In genomic region chr22:46682011-46682731, GRCh38 we compare ENCODE assay signal across 23 cellular contexts. TPM values are rescaled to one million over a fixed set of nuclear protein-coding genes. Genes with fewer than 3 reads are reported as not detected.
A peak's percentile ranks its signal among the peaks of the same experiment; 100 is the strongest.
DNase-seq lines count a peak whose midpoint lies in the region; ATAC-seq and TF ChIP-seq lines count a peak whose summit lies in the region.
"Had no signal": no experiment of that assay in that cellular context is flagged by ENCODE, and none has a peak within 500 bp of the region (broad histone marks: within the 10 kb centered on the region; RNA-seq: fewer than 3 reads in every experiment).

No MANE protein-coding gene starts in this region.

- no peak for DNase-seq in activated CD4-positive, alpha-beta memory T cell treated with anti-CD3 and anti-CD28 coated beads for 36 hours
- DNase-seq in activated CD4-positive, alpha-beta memory T cell treated with anti-CD3 and anti-CD28 coated beads, Interleukin-2, amount 10 ng/mL, durations not matched to agents 7 days and 5 days: no peak
- DNase-seq in HL-60 (ENCODE audit: low read depth in 1 of 2, low spot score in 1 of 2) (no peak), neuronal stem cell (ENCODE audit: low spot score) (no peak), HCEC 1CT (no peak), GDM1 (lab: John Stamatoyannopoulos, UW) (no peak)
- DNase-seq in central memory CD8-positive, alpha-beta T cell (ENCODE audit: low spot score in 2 of 2): no peak
- DNase-seq: activated CD4-positive, alpha-beta T cell treated with anti-CD3 and anti-CD28 coated beads for 48 hours; activated naive CD4-positive, alpha-beta T cell treated with anti-CD3 and anti-CD28 coated beads, Interleukin-2, amount 50 U/mL, for 16 hours; activated T-cell treated with anti-CD3 and anti-CD28 coated beads, Interleukin-2, amount 50 U/mL, for 48 hours; aorta; cortex of kidney; DMS53; foreskin fibroblast; head of caudate nucleus; lower lobe of right lung; NCI-H1048; NCI-H1694 treated with DMSO at 0.1 percent for 48 hours; OCI-M1; tibial artery had no signal

- H2BK15ac ChIP-seq in neuronal stem cell (ENCODE audit: low read length): no peak overlapping the region

- H3K27ac Mint-ChIP-seq in activated CD4-positive, alpha-beta memory T cell treated with anti-CD3 and anti-CD28 coated beads for 36 hours: peak overlapping the region; percentile 13
- H3K27ac Mint-ChIP-seq in activated CD4-positive, alpha-beta memory T cell treated with anti-CD3 and anti-CD28 coated beads, Interleukin-2, amount 10 ng/mL, durations not matched to agents 7 days and 5 days: no peak overlapping the region
- peak overlapping the region; percentile 25 for H3K27ac Mint-ChIP-seq in central memory CD8-positive, alpha-beta T cell (ENCODE audit: low read depth)

- H3K27me3 ChIP-seq in HL-60 (ENCODE audit: insufficient read depth, poor library complexity, severe bottlenecking): no peaks in the 10 kb centered on the region
- no peaks in the 10 kb centered on the region for H3K27me3 ChIP-seq in neuronal stem cell (ENCODE audit: control insufficient read depth in 3 of 3, insufficient read depth in 3 of 3, low read depth in 1 of 3, low read length in 3 of 3)
- H3K27me3 ChIP-seq: neutrophil, tibial artery had no signal

- peaks cover 13 to 37% of the 10 kb centered on the region in 2 donors for H3K36me3 ChIP-seq in neuronal stem cell (replicated peaks in 1 of 2; ENCODE audit: control insufficient read depth in 2 of 2, insufficient read depth in 2 of 2, low read length in 2 of 2)

- peaks cover 34% of the 10 kb centered on the region for H3K4me1 Mint-ChIP-seq in activated CD4-positive, alpha-beta memory T cell treated with anti-CD3 and anti-CD28 coated beads for 36 hours (ENCODE audit: low read depth)
- peaks cover 21% of the 10 kb centered on the region for H3K4me1 Mint-ChIP-seq in activated CD4-positive, alpha-beta memory T cell treated with anti-CD3 and anti-CD28 coated beads, Interleukin-2, amount 10 ng/mL, durations not matched to agents 7 days and 5 days
- no peaks in the 10 kb centered on the region for H3K4me1 Mint-ChIP-seq in central memory CD8-positive, alpha-beta T cell

- POLR2A ChIA-PET in activated CD4-positive, alpha-beta memory T cell treated with anti-CD3 and anti-CD28 coated beads for 36 hours (lab: Charles Lee): no interaction called here
- POLR2A ChIA-PET in activated CD4-positive, alpha-beta memory T cell treated with anti-CD3 and anti-CD28 coated beads, Interleukin-2, amount 10 ng/mL, durations not matched to agents 7 days and 5 days (lab: Charles Lee): no interaction called here

- H3K14ac ChIP-seq in neuronal stem cell (ENCODE audit: low read length): no peak overlapping the region

- ATAC-seq in central memory CD8-positive, alpha-beta T cell (replicated peaks; ENCODE audit: extremely low read depth, poor library complexity, severe bottlenecking): no peak
- ATAC-seq in GM18868 (IDR thresholded peaks at IDR 0.05; ENCODE audit: unreplicated experiment): no peak
- ATAC-seq: esophagus mucosa, lower lobe of right lung had no signal

- H3K9me3 ChIP-seq in neuronal stem cell (replicated peaks in 1 of 2; ENCODE audit: control insufficient read depth in 2 of 2, insufficient read depth in 1 of 2, low read depth in 1 of 2, low read length in 2 of 2): no peaks in the 10 kb centered on the region
- H3K9me3 ChIP-seq: lower lobe of right lung, neutrophil, tibial artery had no signal

- H2BK120ac ChIP-seq in neuronal stem cell (ENCODE audit: low read depth, low read length): no peak overlapping the region

- H2AK5ac ChIP-seq in neuronal stem cell (ENCODE audit: low read depth, low read length): peak overlapping the region; percentile 28

- no peaks in the 10 kb centered on the region for H3K4me1 ChIP-seq in neuronal stem cell (ENCODE audit: control insufficient read depth in 2 of 2, insufficient read depth in 1 of 2, low read depth in 1 of 2, low read length in 2 of 2)

- CTCF ChIA-PET in activated CD4-positive, alpha-beta memory T cell treated with anti-CD3 and anti-CD28 coated beads for 36 hours (lab: Charles Lee): interaction anchor here (1.1 to 3.7 kb wide), 3 partner anchors 34 to 120 kb away, joined by 4 to 25 read pairs (median 9); no protein-coding TSS in a partner anchor
- CTCF ChIA-PET in activated CD4-positive, alpha-beta memory T cell treated with anti-CD3 and anti-CD28 coated beads, Interleukin-2, amount 10 ng/mL, durations not matched to agents 7 days and 5 days (lab: Charles Lee): interaction anchor here (1.5 to 3.3 kb wide), 2 partner anchors 11 to 118 kb away, joined by 5 to 23 read pairs; no protein-coding TSS in a partner anchor

- no peak overlapping the region for H4K91ac ChIP-seq in neuronal stem cell (ENCODE audit: low read depth, low read length, poor library complexity)

- peak overlapping the region; percentile 30 for H4K8ac ChIP-seq in neuronal stem cell (ENCODE audit: low read depth, low read length)

- no CpG with 5 or more reads among the region's 19 CpGs for WGBS in neuronal stem cell (ENCODE audit: extremely low coverage in 2 of 2, insufficient read length in 2 of 2, insufficient replicate concordance in 1 of 2), 2 donors

- H3K4ac ChIP-seq in neuronal stem cell (ENCODE audit: low read length): no peak overlapping the region

- H3K27ac ChIP-seq in HL-60 (replicated peaks) (peak overlapping the region; percentile 93), neuronal stem cell (replicated peaks; ENCODE audit: low read length) (no peak overlapping the region)
- H3K27ac ChIP-seq: lower lobe of right lung, tibial artery had no signal

- no peak overlapping the region for H2AFZ ChIP-seq in neuronal stem cell (ENCODE audit: low read length)

- no peak overlapping the region for H3K4me2 ChIP-seq in neuronal stem cell (ENCODE audit: insufficient read depth, low read length, poor library complexity, severe bottlenecking)

- H3K9ac ChIP-seq in neuronal stem cell (ENCODE audit: low read depth, low read length, poor library complexity): peak overlapping the region; percentile 21

- intact Hi-C loops in activated CD4-positive, alpha-beta memory T cell treated with anti-CD3 and anti-CD28 coated beads for 36 hours (cut with micrococcal nuclease): no loop called here

- peak overlapping the region; percentile 41 for H3K18ac ChIP-seq in neuronal stem cell (ENCODE audit: low read length)

- H3K4me3 Mint-ChIP-seq in activated CD4-positive, alpha-beta memory T cell treated with anti-CD3 and anti-CD28 coated beads for 36 hours: no peak overlapping the region
- no peak overlapping the region for H3K4me3 Mint-ChIP-seq in activated CD4-positive, alpha-beta memory T cell treated with anti-CD3 and anti-CD28 coated beads, Interleukin-2, amount 10 ng/mL, durations not matched to agents 7 days and 5 days
- H3K4me3 Mint-ChIP-seq in central memory CD8-positive, alpha-beta T cell: no peak overlapping the region

- H3K36me3 Mint-ChIP-seq in activated CD4-positive, alpha-beta memory T cell treated with anti-CD3 and anti-CD28 coated beads for 36 hours: peaks cover 11% of the 10 kb centered on the region
- peaks cover 26% of the 10 kb centered on the region for H3K36me3 Mint-ChIP-seq in activated CD4-positive, alpha-beta memory T cell treated with anti-CD3 and anti-CD28 coated beads, Interleukin-2, amount 10 ng/mL, durations not matched to agents 7 days and 5 days (ENCODE audit: low read depth)
- H3K36me3 Mint-ChIP-seq in central memory CD8-positive, alpha-beta T cell (ENCODE audit: insufficient read depth): peaks cover 15% of the 10 kb centered on the region

- no peaks in the 10 kb centered on the region for H3K9me3 Mint-ChIP-seq in activated CD4-positive, alpha-beta memory T cell treated with anti-CD3 and anti-CD28 coated beads for 36 hours
- no peaks in the 10 kb centered on the region for H3K9me3 Mint-ChIP-seq in activated CD4-positive, alpha-beta memory T cell treated with anti-CD3 and anti-CD28 coated beads, Interleukin-2, amount 10 ng/mL, durations not matched to agents 7 days and 5 days
- H3K9me3 Mint-ChIP-seq in central memory CD8-positive, alpha-beta T cell: no peaks in the 10 kb centered on the region

- no peak overlapping the region for H2BK12ac ChIP-seq in neuronal stem cell (ENCODE audit: low read length)

- no peak overlapping the region for H3K4me3 ChIP-seq in HL-60 (replicated peaks; ENCODE audit: insufficient read depth, low read length)
- H3K4me3 ChIP-seq in neuronal stem cell (ENCODE audit: low read length in 2 of 2): no peak overlapping the region
- H3K4me3 ChIP-seq: lower lobe of right lung, tibial artery had no signal

- no peak for TF ChIP-seq CTCF in HL-60 (IDR thresholded peaks at IDR 0.05; ENCODE audit: insufficient read depth, low read length)

- H3K27me3 Mint-ChIP-seq in activated CD4-positive, alpha-beta memory T cell treated with anti-CD3 and anti-CD28 coated beads for 36 hours: no peaks in the 10 kb centered on the region
- no peaks in the 10 kb centered on the region for H3K27me3 Mint-ChIP-seq in activated CD4-positive, alpha-beta memory T cell treated with anti-CD3 and anti-CD28 coated beads, Interleukin-2, amount 10 ng/mL, durations not matched to agents 7 days and 5 days
- no peaks in the 10 kb centered on the region for H3K27me3 Mint-ChIP-seq in central memory CD8-positive, alpha-beta T cell

- H3K79me1 ChIP-seq in neuronal stem cell (ENCODE audit: low read depth, low read length): peaks cover 2% of the 10 kb centered on the region

- peak overlapping the region; percentile 29 for H2BK5ac ChIP-seq in neuronal stem cell (ENCODE audit: low read length)

- H3K23ac ChIP-seq in neuronal stem cell (ENCODE audit: low read depth, low read length, poor library complexity): peak overlapping the region; percentile 48

RNA-seq across cellular contexts. Expression of gene CERK, which starts 55.9 kb away (rescaled TPM):
- total RNA-seq in activated CD4-positive, alpha-beta memory T cell treated with anti-CD3 and anti-CD28 coated beads for 36 hours: 10 to 100 TPM; 54.4 to 55.0 TPM
- 10 to 100 TPM; 68.7 to 73.4 TPM for total RNA-seq in activated CD4-positive, alpha-beta memory T cell treated with anti-CD3 and anti-CD28 coated beads, Interleukin-2, amount 10 ng/mL, durations not matched to agents 7 days and 5 days
- polyA plus RNA-seq in neuronal stem cell (2013, experiment 1 of 2): 50.9 TPM
- 51.4 TPM for polyA plus RNA-seq in neuronal stem cell (2013, experiment 2 of 2)
